1 cellular context compared by ENCODE assay signal in the genomic region with DNA sequence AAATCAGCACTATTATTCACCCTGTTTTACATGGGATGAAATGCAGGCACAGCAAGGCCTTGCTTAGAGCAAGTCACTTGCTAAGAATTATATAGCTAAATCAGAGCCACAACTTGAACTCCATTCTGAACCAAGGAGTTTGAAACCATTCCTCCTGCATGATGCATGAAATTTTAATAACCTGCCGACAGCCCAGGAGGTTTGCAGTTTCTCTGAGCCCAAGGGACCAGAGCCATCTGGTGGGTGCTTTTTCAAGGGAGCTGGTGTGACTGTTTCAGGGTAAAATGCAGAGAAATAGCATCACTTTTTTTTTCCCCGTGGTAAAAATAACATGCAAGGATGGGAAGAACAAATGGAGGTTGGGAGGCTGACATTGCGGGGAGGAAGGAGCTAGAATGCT.
TF ChIP-seq lines count a peak whose summit lies in the region.

No MANE protein-coding gene starts in this region.

TF ChIP-seq in WTC11, 78 proteins besides CTCF, POLR2A, EP300 and RAD21 (continued from another document):
- TF ChIP-seq, protein P1, sequence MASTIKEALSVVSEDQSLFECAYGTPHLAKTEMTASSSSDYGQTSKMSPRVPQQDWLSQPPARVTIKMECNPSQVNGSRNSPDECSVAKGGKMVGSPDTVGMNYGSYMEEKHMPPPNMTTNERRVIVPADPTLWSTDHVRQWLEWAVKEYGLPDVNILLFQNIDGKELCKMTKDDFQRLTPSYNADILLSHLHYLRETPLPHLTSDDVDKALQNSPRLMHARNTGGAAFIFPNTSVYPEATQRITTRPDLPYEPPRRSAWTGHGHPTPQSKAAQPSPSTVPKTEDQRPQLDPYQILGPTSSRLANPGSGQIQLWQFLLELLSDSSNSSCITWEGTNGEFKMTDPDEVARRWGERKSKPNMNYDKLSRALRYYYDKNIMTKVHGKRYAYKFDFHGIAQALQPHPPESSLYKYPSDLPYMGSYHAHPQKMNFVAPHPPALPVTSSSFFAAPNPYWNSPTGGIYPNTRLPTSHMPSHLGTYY (CRISPR knock-in tag; IDR thresholded peaks at IDR 0.05) = no peak
- TF ChIP-seq TCF7 (CRISPR knock-in tag; IDR thresholded peaks at IDR 0.05; ENCODE audit: low read depth) = no peak
- TF ChIP-seq, protein P2, sequence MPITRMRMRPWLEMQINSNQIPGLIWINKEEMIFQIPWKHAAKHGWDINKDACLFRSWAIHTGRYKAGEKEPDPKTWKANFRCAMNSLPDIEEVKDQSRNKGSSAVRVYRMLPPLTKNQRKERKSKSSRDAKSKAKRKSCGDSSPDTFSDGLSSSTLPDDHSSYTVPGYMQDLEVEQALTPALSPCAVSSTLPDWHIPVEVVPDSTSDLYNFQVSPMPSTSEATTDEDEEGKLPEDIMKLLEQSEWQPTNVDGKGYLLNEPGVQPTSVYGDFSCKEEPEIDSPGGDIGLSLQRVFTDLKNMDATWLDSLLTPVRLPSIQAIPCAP (CRISPR knock-in tag; IDR thresholded peaks at IDR 0.05) = no peak
- TF ChIP-seq, protein P3, sequence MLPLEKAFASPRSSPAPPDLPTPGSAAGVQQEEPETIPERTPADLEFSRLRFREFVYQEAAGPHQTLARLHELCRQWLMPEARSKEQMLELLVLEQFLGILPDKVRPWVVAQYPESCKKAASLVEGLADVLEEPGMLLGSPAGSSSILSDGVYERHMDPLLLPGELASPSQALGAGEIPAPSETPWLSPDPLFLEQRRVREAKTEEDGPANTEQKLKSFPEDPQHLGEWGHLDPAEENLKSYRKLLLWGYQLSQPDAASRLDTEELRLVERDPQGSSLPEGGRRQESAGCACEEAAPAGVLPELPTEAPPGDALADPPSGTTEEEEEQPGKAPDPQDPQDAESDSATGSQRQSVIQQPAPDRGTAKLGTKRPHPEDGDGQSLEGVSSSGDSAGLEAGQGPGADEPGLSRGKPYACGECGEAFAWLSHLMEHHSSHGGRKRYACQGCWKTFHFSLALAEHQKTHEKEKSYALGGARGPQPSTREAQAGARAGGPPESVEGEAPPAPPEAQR (CRISPR knock-in tag; IDR thresholded peaks at IDR 0.05) = no peak
- TF ChIP-seq, protein P4, sequence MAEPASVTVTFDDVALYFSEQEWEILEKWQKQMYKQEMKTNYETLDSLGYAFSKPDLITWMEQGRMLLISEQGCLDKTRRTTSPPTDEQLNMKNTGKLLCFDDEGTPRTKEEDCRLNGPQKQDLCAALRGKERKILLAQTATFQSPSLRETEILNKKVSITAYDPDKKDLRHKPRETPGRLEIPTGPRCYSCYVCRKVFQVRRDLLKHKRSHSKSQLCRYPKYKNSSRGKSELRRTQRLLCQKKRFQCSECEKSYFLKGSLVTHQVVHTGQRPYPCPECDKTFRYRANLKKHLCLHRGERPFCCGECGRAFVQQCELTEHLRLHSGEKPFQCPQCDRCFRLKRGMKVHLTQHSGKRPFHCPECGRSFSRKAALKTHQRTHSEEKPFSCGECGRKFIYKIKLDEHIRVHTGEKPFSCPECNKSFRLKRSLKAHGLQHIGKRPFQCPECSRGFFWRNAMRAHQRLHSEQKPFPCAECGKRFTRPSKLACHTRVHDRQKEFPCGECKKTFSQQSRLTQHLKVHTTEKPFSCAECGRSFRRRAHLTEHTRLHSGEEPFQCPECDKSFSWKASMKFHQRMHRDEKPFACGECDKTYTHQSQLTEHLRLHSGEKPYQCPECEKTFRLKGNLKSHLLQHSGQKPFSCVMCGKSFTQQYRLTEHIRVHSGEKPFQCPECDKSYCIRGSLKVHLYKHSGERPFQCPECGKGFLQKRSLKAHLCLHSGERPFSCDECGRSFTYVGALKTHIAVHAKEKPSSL (CRISPR knock-in tag; conservative IDR thresholded peaks at IDR 0.05) = no peak
